ENCODE assay signal across 19 cellular contexts in genomic region chr12:30782316-30783173, GRCh38. TPM values are rescaled to one million over a fixed set of nuclear protein-coding genes. Genes with fewer than 3 reads are reported as not detected.
DNase-seq lines count a peak whose midpoint lies in the region; ATAC-seq, FAIRE-seq and TF ChIP-seq lines count a peak whose summit lies in the region.
"Had no signal": no experiment of that assay in that cellular context is flagged by ENCODE, and none has a peak within 500 bp of the region (broad histone marks: within the 10 kb centered on the region; RNA-seq: fewer than 3 reads in every experiment).

No MANE protein-coding gene starts in this region.

- H3K9me3 ChIP-seq in left ventricle myocardium inferior (replicated peaks) (peaks cover 16% of the 10 kb centered on the region), gastrocnemius medialis (no peaks in the 10 kb centered on the region), ovary (no peaks in the 10 kb centered on the region)
- H3K9me3 ChIP-seq: BE2C had no signal

- no peaks in the 10 kb centered on the region for H3K4me1 ChIP-seq in left ventricle myocardium inferior
- peaks cover 9 to 13% of the 10 kb centered on the region in 2 donors for H3K4me1 ChIP-seq in gastrocnemius medialis
- no peaks in the 10 kb centered on the region for H3K4me1 ChIP-seq in ovary (ENCODE audit: insufficient read depth)
- H3K4me1 ChIP-seq: BE2C, Caco-2 had no signal

- intact Hi-C loops in left ventricle myocardium inferior (cut with micrococcal nuclease) = no loop called here
- intact Hi-C loops in gastrocnemius medialis (cut with DNase I; ENCODE audit: low total_unique reads) = loop anchor here (2.0 kb wide), 1 partner anchor 28 kb away; the partner anchor contains the start of gene CAPRIN2
- intact Hi-C loops in ovary (cut with DNase I) = no loop called here

- H3K27me3 ChIP-seq in left ventricle myocardium inferior (ENCODE audit: low read depth) (no peaks in the 10 kb centered on the region), gastrocnemius medialis (no peaks in the 10 kb centered on the region), ovary (no peaks in the 10 kb centered on the region)

- in situ Hi-C loops in gastrocnemius medialis (cut with MboI; ENCODE audit: low sequenced_read_pairs in 4 of 4) = no loop called here

- TF ChIP-seq EP300 in ovary (IDR thresholded peaks at IDR 0.05) = no peak

- DNase-seq in HTR-8/SVneo (ENCODE audit: insufficient read length, low spot score) (no peak), RPMI8226 (peak; percentile 11), left ventricle myocardium inferior (peak; percentile 51), gastrocnemius medialis (peak; percentile 70 to 82), NCI-H526 (lab: John Stamatoyannopoulos, UW) (no peak), ovary (no peak)
- DNase-seq: BE2C; Caco-2; CD4-positive, alpha-beta T cell; MV-4-11; NCI-H1694 treated with DMSO at 0.1 percent for 48 hours; NCI-H2107; NCI-H2227 treated with DMSO at 0.1 percent for 48 hours; NCI-H510A treated with DMSO at 0.1 percent for 48 hours; NCI-H82; SHP77 had no signal

- 74 to 85% (median 75%) methylated on average over 3 of the region's 3 CpGs for WGBS in ovary, 3 donors

- no peak overlapping the region for H3K27ac ChIP-seq in left ventricle myocardium inferior (replicated peaks)
- H3K27ac ChIP-seq in gastrocnemius medialis = peak overlapping the region; percentile 9 to 63 (median 46)
- no peak overlapping the region for H3K27ac ChIP-seq in ovary
- H3K27ac ChIP-seq: SK-N-MC had no signal

- peak; percentile 96 to 97 for ATAC-seq in gastrocnemius medialis
- no peak for ATAC-seq in GM21786 (IDR thresholded peaks at IDR 0.05; ENCODE audit: unreplicated experiment)
- ATAC-seq: GM23338 had no signal

- no peak for TF ChIP-seq CTCF in left ventricle myocardium inferior (IDR thresholded peaks at IDR 0.05; ENCODE audit: borderline replicate concordance)
- no peak for TF ChIP-seq CTCF in gastrocnemius medialis (IDR thresholded peaks at IDR 0.05 in 4 of 5, conservative IDR thresholded peaks at IDR 0.05 in 1 of 5)
- no peak for TF ChIP-seq CTCF in ovary (IDR thresholded peaks at IDR 0.05)

- TF ChIP-seq POLR2A in gastrocnemius medialis (IDR thresholded peaks at IDR 0.05) (no peak), ovary (IDR thresholded peaks at IDR 0.05) (no peak)

- H3K4me3 ChIP-seq in left ventricle myocardium inferior = no peak overlapping the region
- no peak overlapping the region for H3K4me3 ChIP-seq in gastrocnemius medialis
- H3K4me3 ChIP-seq in ovary = no peak overlapping the region
- H3K4me3 ChIP-seq: GM23338, SK-N-MC had no signal

- FAIRE-seq in HTR-8/SVneo (lab: Jason Lieb, UNC) = peak; percentile 83

- H3K36me3 ChIP-seq in left ventricle myocardium inferior (no peaks in the 10 kb centered on the region), gastrocnemius medialis (no peaks in the 10 kb centered on the region), ovary (no peaks in the 10 kb centered on the region)
- H3K36me3 ChIP-seq: BE2C had no signal

RNA-seq across cellular contexts. Expression of gene CAPRIN2, which starts 27.8 kb away (rescaled TPM):
- total RNA-seq in left ventricle myocardium inferior (27.5 TPM), gastrocnemius medialis (10 to 100 TPM in 1 of 4 donors, 1 to 10 TPM in 3; 6.3 to 21.1 (median 7.2) TPM), ovary (10 to 100 TPM; 17.2 to 31.7 (median 25.9) TPM)
- polyA plus RNA-seq in ovary = 10 to 100 TPM; 16.8 to 20.1 TPM

Comparison
In these comparisons a context has a peak if more than half of its experiments do, and no peak if none do; other contexts are left out.
1. DNase-seq: peak in RPMI8226 (single experiment), left ventricle myocardium inferior (single experiment) and gastrocnemius medialis (2 of 2); none in HTR-8/SVneo (single experiment), NCI-H526 (0 of 2) and ovary (0 of 5).
2. H3K27ac ChIP-seq: peak in gastrocnemius medialis (4 of 4); none in left ventricle myocardium inferior (single experiment) and ovary (0 of 2).